In genomic region chr16:73053038-73053378, GRCh38 we compare ENCODE assay signal across 1 cellular context.
TF ChIP-seq lines count a peak whose summit lies in the region.

No MANE protein-coding gene starts in this region.

TF ChIP-seq in GM23338, 12 proteins besides CTCF, POLR2A, EP300 and RAD21 (continued from another document):
- TF ChIP-seq ZNF462 (CRISPR knock-in tag; IDR thresholded peaks at IDR 0.05) (no peak), NANOG (IDR thresholded peaks at IDR 0.05; ENCODE audit: borderline replicate concordance) (no peak), ZNF114 (CRISPR knock-in tag; IDR thresholded peaks at IDR 0.05) (no peak), STAT1 (IDR thresholded peaks at IDR 0.05; ENCODE audit: unreplicated experiment) (no peak)
- TF ChIP-seq, protein P1, sequence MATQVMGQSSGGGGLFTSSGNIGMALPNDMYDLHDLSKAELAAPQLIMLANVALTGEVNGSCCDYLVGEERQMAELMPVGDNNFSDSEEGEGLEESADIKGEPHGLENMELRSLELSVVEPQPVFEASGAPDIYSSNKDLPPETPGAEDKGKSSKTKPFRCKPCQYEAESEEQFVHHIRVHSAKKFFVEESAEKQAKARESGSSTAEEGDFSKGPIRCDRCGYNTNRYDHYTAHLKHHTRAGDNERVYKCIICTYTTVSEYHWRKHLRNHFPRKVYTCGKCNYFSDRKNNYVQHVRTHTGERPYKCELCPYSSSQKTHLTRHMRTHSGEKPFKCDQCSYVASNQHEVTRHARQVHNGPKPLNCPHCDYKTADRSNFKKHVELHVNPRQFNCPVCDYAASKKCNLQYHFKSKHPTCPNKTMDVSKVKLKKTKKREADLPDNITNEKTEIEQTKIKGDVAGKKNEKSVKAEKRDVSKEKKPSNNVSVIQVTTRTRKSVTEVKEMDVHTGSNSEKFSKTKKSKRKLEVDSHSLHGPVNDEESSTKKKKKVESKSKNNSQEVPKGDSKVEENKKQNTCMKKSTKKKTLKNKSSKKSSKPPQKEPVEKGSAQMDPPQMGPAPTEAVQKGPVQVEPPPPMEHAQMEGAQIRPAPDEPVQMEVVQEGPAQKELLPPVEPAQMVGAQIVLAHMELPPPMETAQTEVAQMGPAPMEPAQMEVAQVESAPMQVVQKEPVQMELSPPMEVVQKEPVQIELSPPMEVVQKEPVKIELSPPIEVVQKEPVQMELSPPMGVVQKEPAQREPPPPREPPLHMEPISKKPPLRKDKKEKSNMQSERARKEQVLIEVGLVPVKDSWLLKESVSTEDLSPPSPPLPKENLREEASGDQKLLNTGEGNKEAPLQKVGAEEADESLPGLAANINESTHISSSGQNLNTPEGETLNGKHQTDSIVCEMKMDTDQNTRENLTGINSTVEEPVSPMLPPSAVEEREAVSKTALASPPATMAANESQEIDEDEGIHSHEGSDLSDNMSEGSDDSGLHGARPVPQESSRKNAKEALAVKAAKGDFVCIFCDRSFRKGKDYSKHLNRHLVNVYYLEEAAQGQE (IDR thresholded peaks at IDR 0.05; ENCODE audit: unreplicated experiment), result no peak
- TF ChIP-seq, protein P2, sequence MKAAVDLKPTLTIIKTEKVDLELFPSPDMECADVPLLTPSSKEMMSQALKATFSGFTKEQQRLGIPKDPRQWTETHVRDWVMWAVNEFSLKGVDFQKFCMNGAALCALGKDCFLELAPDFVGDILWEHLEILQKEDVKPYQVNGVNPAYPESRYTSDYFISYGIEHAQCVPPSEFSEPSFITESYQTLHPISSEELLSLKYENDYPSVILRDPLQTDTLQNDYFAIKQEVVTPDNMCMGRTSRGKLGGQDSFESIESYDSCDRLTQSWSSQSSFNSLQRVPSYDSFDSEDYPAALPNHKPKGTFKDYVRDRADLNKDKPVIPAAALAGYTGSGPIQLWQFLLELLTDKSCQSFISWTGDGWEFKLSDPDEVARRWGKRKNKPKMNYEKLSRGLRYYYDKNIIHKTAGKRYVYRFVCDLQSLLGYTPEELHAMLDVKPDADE (IDR thresholded peaks at IDR 0.05), result no peak
TF ChIP-seq in GM23338: peak in this region for 0.
